ENCODE assay signal across 19 cellular contexts in genomic region chr3:10534066-10534465, GRCh38. TPM values are rescaled to one million over a fixed set of nuclear protein-coding genes. Genes with fewer than 3 reads are reported as not detected.
"Had no signal": no experiment of that assay in that cellular context is flagged by ENCODE, and none has a peak within 500 bp of the region (broad histone marks: within the 10 kb centered on the region; RNA-seq: fewer than 3 reads in every experiment).

No MANE protein-coding gene starts in this region.

- H3K27ac ChIP-seq: cardiac muscle cell, left ventricle myocardium inferior, neural progenitor cell, pancreas, sigmoid colon, SJSA1, VCaP had no signal

- ATAC-seq: pancreas, T-helper 17 cell had no signal

- H3K9me3 ChIP-seq: pancreas, sigmoid colon, SJSA1 had no signal

- H3K27me3 ChIP-seq: pancreas, sigmoid colon had no signal

- DNase-seq: activated CD4-positive, alpha-beta T cell treated with anti-CD3 and anti-CD28 coated beads, Interleukin-2, amount 50 U/mL, for 48 hours; activated effector memory CD4-positive, alpha-beta T cell treated with Interleukin-2 at 50 U/mL for 16 hours; activated naive CD4-positive, alpha-beta T cell treated with anti-CD3 and anti-CD28 coated beads, Interleukin-2, amount 50 U/mL, for 16 hours; amniotic stem cell; erythroblast; left ventricle myocardium inferior; sigmoid colon; stimulated activated CD4-positive, alpha-beta T cell treated with anti-CD3 and anti-CD28 coated beads, Interleukin-4, amount 100 ng/mL, for 24 hours; stimulated activated naive B cell treated with anti-CD40 and anti-IgM and Interleukin-4, amounts not matched to agents 10 μg/mL and 1 μg/mL and 100 μg/mL, for 72 hours; substantia nigra; T-helper 17 cell; trophoblast cell had no signal

- H3K4me1 ChIP-seq: left ventricle myocardium inferior, pancreas, sigmoid colon, SJSA1 had no signal

- H3K4me3 ChIP-seq: cardiac muscle cell, left ventricle myocardium inferior, neural progenitor cell, pancreas, sigmoid colon, SJSA1 had no signal

- H3K36me3 ChIP-seq: cardiac muscle cell, left ventricle myocardium inferior, neural progenitor cell, pancreas, sigmoid colon, SJSA1 had no signal

RNA-seq across cellular contexts. Expression of gene ATP2B2, which starts 28.7 kb away (rescaled TPM):
- total RNA-seq: kidney epithelial cell, left ventricle myocardium inferior, mononuclear cell, SJSA1, T-helper 17 cell had no signal
